ENCODE assay signal across 8 cellular contexts in the genomic region with DNA sequence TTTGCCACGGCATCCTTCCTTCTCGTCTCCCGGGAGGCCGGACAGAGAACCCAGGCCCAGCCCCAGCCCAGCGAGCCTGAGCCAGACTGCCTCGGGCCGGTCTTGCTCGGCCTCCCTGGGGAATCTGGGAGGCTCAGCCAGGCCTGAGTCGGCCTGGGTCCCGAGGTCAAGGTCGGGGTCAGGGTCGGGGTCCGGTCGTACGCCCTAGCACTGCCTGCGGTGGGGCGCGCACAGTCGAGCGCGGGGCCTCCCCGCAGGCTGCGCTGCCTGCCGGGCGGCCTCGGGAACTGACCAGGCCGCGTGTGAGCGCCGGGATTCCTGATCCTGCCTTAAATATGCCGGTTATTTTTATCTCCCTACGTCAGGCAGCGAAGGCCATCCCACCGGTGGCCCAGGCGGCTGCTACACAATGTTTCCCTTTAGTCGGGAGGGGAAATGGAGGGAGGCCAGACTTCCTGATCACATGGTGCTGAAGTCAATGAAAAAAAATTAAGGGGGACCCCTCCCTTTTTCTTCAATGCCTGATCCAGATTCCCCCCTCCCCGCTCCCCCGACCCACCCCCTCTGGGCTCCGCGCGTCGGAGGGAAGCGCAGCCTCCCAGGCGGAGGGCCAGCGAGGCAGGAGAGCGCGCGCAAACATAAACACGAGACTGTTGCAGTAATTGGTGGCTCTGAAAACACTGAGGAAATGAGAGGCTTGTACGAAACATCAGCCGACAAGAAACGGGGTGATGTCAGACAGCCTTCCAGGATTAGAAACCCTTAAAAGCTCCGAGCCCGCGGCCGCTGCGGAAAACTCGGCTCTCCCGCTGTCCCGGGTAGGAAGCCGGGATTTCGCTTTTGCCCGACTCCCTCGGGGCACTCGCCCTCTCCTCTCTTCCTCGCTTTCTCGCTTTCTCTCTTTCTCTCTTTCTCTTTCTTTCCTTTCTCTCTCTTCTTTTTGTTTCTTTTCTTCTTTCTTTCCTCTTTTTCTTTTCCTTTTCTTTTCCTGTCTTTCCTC.
DNase-seq lines count a peak whose midpoint lies in the region.

No MANE protein-coding gene starts in this region.

- H3K27me3 ChIP-seq in layer of hippocampus (ENCODE audit: control insufficient read depth, insufficient read depth, low read length) = no peaks in the 10 kb centered on the region

- CTCF ChIA-PET in activated naive CD4-positive, alpha-beta T cell treated with anti-CD3 and anti-CD28 coated beads, Interleukin-2, amount 10 ng/mL, durations not matched to agents 7 days and 5 days (lab: Charles Lee) = no interaction called here

- H3K27ac ChIP-seq in layer of hippocampus (ENCODE audit: low read depth, low read length) = peak overlapping the region; percentile 92
- H3K27ac ChIP-seq in skin epidermis = peak overlapping the region; percentile 31 to 98 (median 88)

- no peak overlapping the region for H3K27ac Mint-ChIP-seq in activated naive CD4-positive, alpha-beta T cell treated with anti-CD3 and anti-CD28 coated beads, Interleukin-2, amount 10 ng/mL, durations not matched to agents 7 days and 5 days

- peaks cover 2% of the 10 kb centered on the region for H3K4me1 Mint-ChIP-seq in activated naive CD4-positive, alpha-beta T cell treated with anti-CD3 and anti-CD28 coated beads, Interleukin-2, amount 10 ng/mL, durations not matched to agents 7 days and 5 days

- H3K27me3 Mint-ChIP-seq in activated naive CD4-positive, alpha-beta T cell treated with anti-CD3 and anti-CD28 coated beads, Interleukin-2, amount 10 ng/mL, durations not matched to agents 7 days and 5 days = peaks cover 48% of the 10 kb centered on the region

- peak overlapping the region; percentile 26 for H3K4me3 Mint-ChIP-seq in activated naive CD4-positive, alpha-beta T cell treated with anti-CD3 and anti-CD28 coated beads, Interleukin-2, amount 10 ng/mL, durations not matched to agents 7 days and 5 days

- H3K9me3 Mint-ChIP-seq in activated naive CD4-positive, alpha-beta T cell treated with anti-CD3 and anti-CD28 coated beads, Interleukin-2, amount 10 ng/mL, durations not matched to agents 7 days and 5 days = no peaks in the 10 kb centered on the region

- peak overlapping the region; percentile 22 to 49 (median 35) for H3K4me3 ChIP-seq in skin epidermis

- no peaks in the 10 kb centered on the region for H3K36me3 Mint-ChIP-seq in activated naive CD4-positive, alpha-beta T cell treated with anti-CD3 and anti-CD28 coated beads, Interleukin-2, amount 10 ng/mL, durations not matched to agents 7 days and 5 days

- DNase-seq in activated naive CD4-positive, alpha-beta T cell treated with anti-CD3 and anti-CD28 coated beads, Interleukin-2, amount 10 ng/mL, durations not matched to agents 7 days and 5 days = no peak
- DNase-seq in activated naive CD4-positive, alpha-beta T cell treated with Interleukin-2 at 50 U/mL for 16 hours = no peak
- DNase-seq in NOMO-1 treated with DMSO at 0.1 percent for 48 hours (lab: John Stamatoyannopoulos, UW; ENCODE audit: unreplicated experiment) (peak; percentile 68), dermis microvascular lymphatic vessel endothelial cell (ENCODE audit: low read depth in 2 of 2) (peak; percentile 98 to 100), NCI-H1930 (lab: John Stamatoyannopoulos, UW) (no peak)
- DNase-seq in activated CD8-positive, alpha-beta memory T cell treated with anti-CD3 and anti-CD28 coated beads for 24 hours = no peak

Comparison
In these comparisons a context has a peak if more than half of its experiments do, and no peak if none do; other contexts are left out.
1. DNase-seq: peak in NOMO-1 treated with DMSO at 0.1 percent for 48 hours (single experiment) and dermis microvascular lymphatic vessel endothelial cell (2 of 2); none in activated naive CD4-positive, alpha-beta T cell treated with anti-CD3 and anti-CD28 coated beads, Interleukin-2, amount 10 ng/mL, durations not matched to agents 7 days and 5 days (single experiment), activated naive CD4-positive, alpha-beta T cell treated with Interleukin-2 at 50 U/mL for 16 hours (single experiment), NCI-H1930 (0 of 2) and activated CD8-positive, alpha-beta memory T cell treated with anti-CD3 and anti-CD28 coated beads for 24 hours (single experiment).